In genomic region chr3:37903734-37904133, GRCh38 we compare ENCODE assay signal across 17 cellular contexts.
"Had no signal": no experiment of that assay in that cellular context is flagged by ENCODE, and none has a peak within 500 bp of the region (broad histone marks: within the 10 kb centered on the region; RNA-seq: fewer than 3 reads in every experiment).

No MANE protein-coding gene starts in this region.

- H3K36me3 Mint-ChIP-seq: activated naive CD8-positive, alpha-beta T cell; T-cell had no signal

- DNase-seq: activated CD4-positive, alpha-beta T cell treated with anti-CD3 and anti-CD28 coated beads, Interleukin-2, amount 50 U/mL, for 1 hour; activated CD4-positive, CD25-positive, alpha-beta regulatory T cell; activated gamma-delta T cell; activated T-cell treated with anti-CD3 and anti-CD28 coated beads, Interleukin-2, amount 50 U/mL, for 1 hour; amygdala; cerebellar nuclear complex; foreskin keratinocyte; head of caudate nucleus; left lung; stimulated activated CD4-positive, alpha-beta T cell treated with anti-CD3 and anti-CD28 coated beads, Interleukin-15, amount 100 ng/mL, for 24 hours; stomach; T-cell; thyroid gland; uterus had no signal

- H3K27me3 Mint-ChIP-seq: T-cell had no signal

- H3K4me3 ChIP-seq: left lung, neural progenitor cell, stomach, thyroid gland, uterus had no signal

- H3K27ac ChIP-seq: foreskin keratinocyte, neural progenitor cell, parathyroid adenoma, thyroid gland had no signal

- H3K9me3 ChIP-seq: left lung, stomach, thyroid gland, uterus had no signal

- H3K36me3 ChIP-seq: left lung, neural progenitor cell, thyroid gland, uterus had no signal

- H3K4me3 Mint-ChIP-seq: activated naive CD8-positive, alpha-beta T cell; neural progenitor cell; T-cell had no signal

- H3K9ac ChIP-seq: neural progenitor cell, parathyroid adenoma had no signal

- H2AFZ ChIP-seq: neural progenitor cell, parathyroid adenoma had no signal

- H3K9me3 Mint-ChIP-seq: neural progenitor cell, T-cell had no signal

- H3K4me1 ChIP-seq: foreskin keratinocyte had no signal

- H3K27ac Mint-ChIP-seq: activated naive CD8-positive, alpha-beta T cell; T-cell had no signal

- H3K27me3 ChIP-seq: foreskin keratinocyte, left lung, neural progenitor cell, stomach, thyroid gland, uterus had no signal
